Comparison of ENCODE assay signal across 7 cellular contexts in genomic region chr9:20707708-20708107, GRCh38.
"Had no signal": no experiment of that assay in that cellular context is flagged by ENCODE, and none has a peak within 500 bp of the region (broad histone marks: within the 10 kb centered on the region; RNA-seq: fewer than 3 reads in every experiment).

No MANE protein-coding gene starts in this region.

- H3K9ac ChIP-seq: GM23248 had no signal

- H3K9me3 ChIP-seq: HAP-1 had no signal

- H2AFZ ChIP-seq: GM23248 had no signal

- ATAC-seq: HCT116, K562 had no signal

- H3K36me3 ChIP-seq: HAP-1 had no signal

- H3K4me3 ChIP-seq: GM23248, HAP-1, K562 had no signal

- H3K27ac ChIP-seq: GM23248 had no signal

- DNase-seq: GM23248, GOT3, H7, IMR-90 had no signal
